In genomic region chr1:32239335-32239734, GRCh38 we compare ENCODE assay signal across 11 cellular contexts. TPM values are rescaled to one million over a fixed set of nuclear protein-coding genes. Genes with fewer than 3 reads are reported as not detected.
A peak's percentile ranks its signal among the peaks of the same experiment; 100 is the strongest.
DNase-seq lines count a peak whose midpoint lies in the region; ATAC-seq and TF ChIP-seq lines count a peak whose summit lies in the region.
"Had no signal": no experiment of that assay in that cellular context is flagged by ENCODE, and none has a peak within 500 bp of the region (broad histone marks: within the 10 kb centered on the region; RNA-seq: fewer than 3 reads in every experiment).

No MANE protein-coding gene starts in this region.

- peaks cover 20% of the 10 kb centered on the region for H3F3A ChIP-seq in GM23338 (replicated peaks; ENCODE audit: low read depth)

- no peaks in the 10 kb centered on the region; a peak in 1 of 22 replicates for H3K27me3 ChIP-seq in BLaER1 treated with 17β-estradiol and CSF1 and Interleukin-3, amounts not matched to agents 10 nM and 100 nM
- H3K27me3 ChIP-seq in GM23338 (ENCODE audit: insufficient read depth): peaks cover 7% of the 10 kb centered on the region; the same call in 1 of the 2 replicates
- H3K27me3 ChIP-seq: brain microvascular endothelial cell, upper lobe of left lung had no signal

- peak; percentile 10 to 30; a peak in 2 of 4 replicates for TF ChIP-seq CTCF in GM23338 (conservative IDR thresholded peaks at IDR 0.05; ENCODE audit: low read depth in 2 of 2)
- no peak for TF ChIP-seq CTCF in activated CD8-positive, alpha-beta T cell treated with anti-CD3 and anti-CD28 coated beads for 36 hours (IDR thresholded peaks at IDR 0.05)

- ATAC-seq in GM23338 (peak; percentile 3; the same call in 2 of the 3 replicates), memory B cell (ENCODE audit: low read depth) (no peak)
- ATAC-seq in activated CD8-positive, alpha-beta T cell treated with anti-CD3 and anti-CD28 coated beads for 36 hours: no peak
- ATAC-seq in activated CD8-positive, alpha-beta memory T cell treated with anti-CD3 and anti-CD28 coated beads, Interleukin-2, amount 10 ng/mL, durations not matched to agents 7 days and 5 days: no peak
- ATAC-seq: HepG2 had no signal

- DNase-seq in GM23338 (ENCODE audit: low spot score) (peak; percentile 46), memory B cell (ENCODE audit: low spot score in 2 of 2) (no peak), MV-4-11 (lab: John Stamatoyannopoulos, UW) (no peak), cerebellum (ENCODE audit: low spot score) (no peak)
- DNase-seq in activated CD8-positive, alpha-beta T cell treated with anti-CD3 and anti-CD28 coated beads for 36 hours: no peak
- DNase-seq in activated CD8-positive, alpha-beta memory T cell treated with anti-CD3 and anti-CD28 coated beads, Interleukin-2, amount 10 ng/mL, durations not matched to agents 7 days and 5 days: no peak
- no peak for DNase-seq in stimulated activated CD4-positive, alpha-beta T cell treated with anti-CD3 and anti-CD28 coated beads, Interleukin-4, amount 100 ng/mL, for 24 hours
- DNase-seq: brain microvascular endothelial cell had no signal

- H3K9ac ChIP-seq in BLaER1 treated with 17β-estradiol and CSF1 and Interleukin-3, amounts not matched to agents 10 nM and 100 nM: peak overlapping the region in 1 of 11 experiments; percentile 77; a peak in 1 of 22 replicates

- no peak overlapping the region for H3K4me3 ChIP-seq in BLaER1 treated with 17β-estradiol and CSF1 and Interleukin-3, amounts not matched to agents 10 nM and 100 nM
- peak overlapping the region; percentile 66 for H3K4me3 ChIP-seq in GM23338

- H3K27me3 Mint-ChIP-seq in GM23338 (ENCODE audit: insufficient read depth, low read depth, poor library complexity) (peaks cover 11% of the 10 kb centered on the region), memory B cell (no peaks in the 10 kb centered on the region)
- H3K27me3 Mint-ChIP-seq in activated CD8-positive, alpha-beta T cell treated with anti-CD3 and anti-CD28 coated beads for 36 hours: no peaks in the 10 kb centered on the region
- no peaks in the 10 kb centered on the region for H3K27me3 Mint-ChIP-seq in activated CD8-positive, alpha-beta memory T cell treated with anti-CD3 and anti-CD28 coated beads, Interleukin-2, amount 10 ng/mL, durations not matched to agents 7 days and 5 days

- no peaks in the 10 kb centered on the region; a peak in 1 of 22 replicates for H4K20me1 ChIP-seq in BLaER1 treated with 17β-estradiol and CSF1 and Interleukin-3, amounts not matched to agents 10 nM and 100 nM
- no peaks in the 10 kb centered on the region for H4K20me1 ChIP-seq in GM23338 (replicated peaks; ENCODE audit: insufficient read depth)

- peaks cover 7% of the 10 kb centered on the region; the same call in 1 of the 2 replicates for H3K79me2 ChIP-seq in GM23338 (replicated peaks; ENCODE audit: insufficient read depth)

- H3K4me2 ChIP-seq in BLaER1 treated with 17β-estradiol and CSF1 and Interleukin-3, amounts not matched to agents 10 nM and 100 nM: peak overlapping the region in 8 of 11 experiments; percentile 80 to 100 (median 99); a peak in 14 of 22 replicates
- peak overlapping the region; percentile 99 for H3K4me2 ChIP-seq in GM23338

- no peaks in the 10 kb centered on the region for H3K9me3 ChIP-seq in BLaER1 treated with 17β-estradiol and CSF1 and Interleukin-3, amounts not matched to agents 10 nM and 100 nM (replicated peaks in 1 of 11)
- H3K9me3 ChIP-seq: upper lobe of left lung had no signal

- peaks cover 0 to 18% (median 4%) of the 10 kb centered on the region in 11 experiments; a peak in 7 of 22 replicates for H3K36me3 ChIP-seq in BLaER1 treated with 17β-estradiol and CSF1 and Interleukin-3, amounts not matched to agents 10 nM and 100 nM
- H3K36me3 ChIP-seq in GM23338 (ENCODE audit: insufficient read depth): no peaks in the 10 kb centered on the region
- H3K36me3 ChIP-seq: brain microvascular endothelial cell had no signal

- no peak overlapping the region for H3K27ac ChIP-seq in BLaER1 treated with 17β-estradiol and CSF1 and Interleukin-3, amounts not matched to agents 10 nM and 100 nM
- no peak overlapping the region; the same call in 1 of the 2 replicates for H3K27ac ChIP-seq in GM23338 (ENCODE audit: low read depth)
- H3K27ac ChIP-seq: brain microvascular endothelial cell had no signal

- H3K9me2 ChIP-seq in GM23338 (ENCODE audit: insufficient read depth): no peaks in the 10 kb centered on the region

- H3K9me3 Mint-ChIP-seq in GM23338 (no peaks in the 10 kb centered on the region), memory B cell (no peaks in the 10 kb centered on the region)
- H3K9me3 Mint-ChIP-seq in activated CD8-positive, alpha-beta T cell treated with anti-CD3 and anti-CD28 coated beads for 36 hours: no peaks in the 10 kb centered on the region
- no peaks in the 10 kb centered on the region for H3K9me3 Mint-ChIP-seq in activated CD8-positive, alpha-beta memory T cell treated with anti-CD3 and anti-CD28 coated beads, Interleukin-2, amount 10 ng/mL, durations not matched to agents 7 days and 5 days (ENCODE audit: low read depth)

- H3K4me3 Mint-ChIP-seq in GM23338 (peak overlapping the region; percentile 88), memory B cell (peak overlapping the region; percentile 91)
- peak overlapping the region; percentile 80 for H3K4me3 Mint-ChIP-seq in activated CD8-positive, alpha-beta T cell treated with anti-CD3 and anti-CD28 coated beads for 36 hours
- H3K4me3 Mint-ChIP-seq in activated CD8-positive, alpha-beta memory T cell treated with anti-CD3 and anti-CD28 coated beads, Interleukin-2, amount 10 ng/mL, durations not matched to agents 7 days and 5 days: no peak overlapping the region

- POLR2A ChIA-PET in activated CD8-positive, alpha-beta T cell treated with anti-CD3 and anti-CD28 coated beads for 36 hours (lab: Charles Lee): interaction anchor here (0.6 to 5.4 kb wide), 11 partner anchors 8 to 305 kb away, joined by 3 to 84 read pairs (median 4); partner anchors contain the start of genes LCK and MARCKSL1

- H3K4me1 ChIP-seq in BLaER1 treated with 17β-estradiol and CSF1 and Interleukin-3, amounts not matched to agents 10 nM and 100 nM: peaks cover 16 to 44% (median 37%) of the 10 kb centered on the region in 10 experiments
- peaks cover 19% of the 10 kb centered on the region for H3K4me1 ChIP-seq in GM23338 (ENCODE audit: insufficient read depth)

- H2AFZ ChIP-seq in GM23338: peak overlapping the region; percentile 84

- H3K4me1 Mint-ChIP-seq in GM23338 (peaks cover 16% of the 10 kb centered on the region), memory B cell (peaks cover 12% of the 10 kb centered on the region)
- peaks cover 17% of the 10 kb centered on the region for H3K4me1 Mint-ChIP-seq in activated CD8-positive, alpha-beta T cell treated with anti-CD3 and anti-CD28 coated beads for 36 hours (ENCODE audit: low read depth)
- H3K4me1 Mint-ChIP-seq in activated CD8-positive, alpha-beta memory T cell treated with anti-CD3 and anti-CD28 coated beads, Interleukin-2, amount 10 ng/mL, durations not matched to agents 7 days and 5 days: peaks cover 21% of the 10 kb centered on the region

- H3K36me3 Mint-ChIP-seq in GM23338 (ENCODE audit: low read depth): peaks cover 2% of the 10 kb centered on the region; the same call in 1 of the 3 replicates
- H3K36me3 Mint-ChIP-seq in activated CD8-positive, alpha-beta T cell treated with anti-CD3 and anti-CD28 coated beads for 36 hours (ENCODE audit: low read depth): peaks cover 2% of the 10 kb centered on the region
- no peaks in the 10 kb centered on the region for H3K36me3 Mint-ChIP-seq in memory B cell
- H3K36me3 Mint-ChIP-seq in activated CD8-positive, alpha-beta memory T cell treated with anti-CD3 and anti-CD28 coated beads, Interleukin-2, amount 10 ng/mL, durations not matched to agents 7 days and 5 days: no peaks in the 10 kb centered on the region

- intact Hi-C loops in activated CD8-positive, alpha-beta T cell treated with anti-CD3 and anti-CD28 coated beads for 36 hours (cut with micrococcal nuclease): no loop called here

- CTCF ChIA-PET in activated CD8-positive, alpha-beta T cell treated with anti-CD3 and anti-CD28 coated beads for 36 hours (lab: Charles Lee): interaction anchor here (3.3 to 4.3 kb wide), 3 partner anchors 11 to 24 kb away, joined by 14 to 56 read pairs (median 28); partner anchors contain the start of genes FAM167B and LCK
- CTCF ChIA-PET in activated CD8-positive, alpha-beta memory T cell treated with anti-CD3 and anti-CD28 coated beads, Interleukin-2, amount 10 ng/mL, durations not matched to agents 7 days and 5 days (lab: Charles Lee): interaction anchor here (1.0 to 7.2 kb wide), 8 partner anchors 10 to 133 kb away, joined by 3 to 87 read pairs (median 4); partner anchors contain the start of genes FAM167B and LCK

- no peak overlapping the region; the same call in 1 of the 2 replicates for H3K27ac Mint-ChIP-seq in GM23338
- H3K27ac Mint-ChIP-seq in activated CD8-positive, alpha-beta T cell treated with anti-CD3 and anti-CD28 coated beads for 36 hours: no peak overlapping the region
- no peak overlapping the region for H3K27ac Mint-ChIP-seq in memory B cell
- H3K27ac Mint-ChIP-seq in activated CD8-positive, alpha-beta memory T cell treated with anti-CD3 and anti-CD28 coated beads, Interleukin-2, amount 10 ng/mL, durations not matched to agents 7 days and 5 days: no peak overlapping the region

RNA-seq across cellular contexts. Expression of gene FAM167B, which starts 7.7 kb away (rescaled TPM):
- total RNA-seq in GM23338 (2014; rRNA removed; shearing (Covaris generic)): 0.31 TPM in 1 of 2 replicates, not detected in the other
- 2.2 TPM in 2 replicates for polyA plus RNA-seq in GM23338 (2016; fragmentation: Nextera tagmentation; extraction: Ambion mirVana)
- under 1 TPM; 0.38 to 0.89 TPM for total RNA-seq in activated CD8-positive, alpha-beta T cell treated with anti-CD3 and anti-CD28 coated beads for 36 hours
- total RNA-seq in activated CD8-positive, alpha-beta memory T cell treated with anti-CD3 and anti-CD28 coated beads, Interleukin-2, amount 10 ng/mL, durations not matched to agents 7 days and 5 days: 1 to 10 TPM in 1 of 2 experiments, under 1 TPM in 1; 0.80 to 1.2 TPM
- total RNA-seq in cerebellum: 0.54 TPM

RNA-seq across cellular contexts. Expression of gene LCK, which starts 11.7 kb away (rescaled TPM):
- 69.4 and 86.6 TPM in 2 replicates for total RNA-seq in GM23338 (2014; rRNA removed; shearing (Covaris generic))
- polyA plus RNA-seq in GM23338 (2016; fragmentation: Nextera tagmentation; extraction: Ambion mirVana): 33.2 and 37.5 TPM in 2 replicates
- total RNA-seq in activated CD8-positive, alpha-beta T cell treated with anti-CD3 and anti-CD28 coated beads for 36 hours: 100 to 1,000 TPM; 289 to 292 TPM
- 100 to 1,000 TPM; 441 to 481 TPM for total RNA-seq in activated CD8-positive, alpha-beta memory T cell treated with anti-CD3 and anti-CD28 coated beads, Interleukin-2, amount 10 ng/mL, durations not matched to agents 7 days and 5 days
- 0.64 TPM for total RNA-seq in cerebellum

RNA-seq across cellular contexts. Expression of gene EIF3I, which starts 17.1 kb away (rescaled TPM):
- total RNA-seq in GM23338 (2014; rRNA removed; shearing (Covaris generic)): 249 and 274 TPM in 2 replicates
- 224 and 228 TPM in 2 replicates for polyA plus RNA-seq in GM23338 (2016; fragmentation: Nextera tagmentation; extraction: Ambion mirVana)
- total RNA-seq in activated CD8-positive, alpha-beta T cell treated with anti-CD3 and anti-CD28 coated beads for 36 hours: 100 to 1,000 TPM; 328 to 335 TPM
- 100 to 1,000 TPM; 162 to 227 TPM for total RNA-seq in activated CD8-positive, alpha-beta memory T cell treated with anti-CD3 and anti-CD28 coated beads, Interleukin-2, amount 10 ng/mL, durations not matched to agents 7 days and 5 days
- 64.5 TPM for total RNA-seq in cerebellum

RNA-seq across cellular contexts. Expression of gene TMEM234, which starts 17.2 kb away (rescaled TPM):
- total RNA-seq in GM23338 (2014; rRNA removed; shearing (Covaris generic)): 4.7 and 7.7 TPM in 2 replicates
- 8.1 and 8.2 TPM in 2 replicates for polyA plus RNA-seq in GM23338 (2016; fragmentation: Nextera tagmentation; extraction: Ambion mirVana)
- 1 to 10 TPM; 6.9 to 7.7 TPM for total RNA-seq in activated CD8-positive, alpha-beta T cell treated with anti-CD3 and anti-CD28 coated beads for 36 hours
- total RNA-seq in activated CD8-positive, alpha-beta memory T cell treated with anti-CD3 and anti-CD28 coated beads, Interleukin-2, amount 10 ng/mL, durations not matched to agents 7 days and 5 days: 10 to 100 TPM; 11.7 to 12.3 TPM
- total RNA-seq in cerebellum: 22.2 TPM

RNA-seq across cellular contexts. Expression of gene DCDC2B, which starts 30.4 kb away (rescaled TPM):
- total RNA-seq in GM23338 (2014; rRNA removed; shearing (Covaris generic)): not detected in 2 replicates
- 0.21 and 0.42 TPM in 2 replicates for polyA plus RNA-seq in GM23338 (2016; fragmentation: Nextera tagmentation; extraction: Ambion mirVana)
- total RNA-seq in activated CD8-positive, alpha-beta T cell treated with anti-CD3 and anti-CD28 coated beads for 36 hours: not detected
- under 1 TPM in 1 of 2 experiments, not detected in 1; 0.16 TPM for total RNA-seq in activated CD8-positive, alpha-beta memory T cell treated with anti-CD3 and anti-CD28 coated beads, Interleukin-2, amount 10 ng/mL, durations not matched to agents 7 days and 5 days
- total RNA-seq in cerebellum: not detected
- total RNA-seq: HepG2 had no signal
- polyA plus RNA-seq: HepG2 had no signal

Comparison
In these comparisons a context has a peak if more than half of its experiments do, and no peak if none do; other contexts are left out.
1. RNA of gene LCK, which starts 11.7 kb away (total RNA-seq): 441 to 481 TPM in activated CD8-positive, alpha-beta memory T cell treated with anti-CD3 and anti-CD28 coated beads, Interleukin-2, amount 10 ng/mL, durations not matched to agents 7 days and 5 days, 289 to 292 TPM in activated CD8-positive, alpha-beta T cell treated with anti-CD3 and anti-CD28 coated beads for 36 hours and 69.4 to 86.6 TPM in GM23338; 0.64 TPM in cerebellum (single experiment); every median in the first group is over 10 times any median in the second.